8 cellular contexts compared by ENCODE assay signal in the genomic region with DNA sequence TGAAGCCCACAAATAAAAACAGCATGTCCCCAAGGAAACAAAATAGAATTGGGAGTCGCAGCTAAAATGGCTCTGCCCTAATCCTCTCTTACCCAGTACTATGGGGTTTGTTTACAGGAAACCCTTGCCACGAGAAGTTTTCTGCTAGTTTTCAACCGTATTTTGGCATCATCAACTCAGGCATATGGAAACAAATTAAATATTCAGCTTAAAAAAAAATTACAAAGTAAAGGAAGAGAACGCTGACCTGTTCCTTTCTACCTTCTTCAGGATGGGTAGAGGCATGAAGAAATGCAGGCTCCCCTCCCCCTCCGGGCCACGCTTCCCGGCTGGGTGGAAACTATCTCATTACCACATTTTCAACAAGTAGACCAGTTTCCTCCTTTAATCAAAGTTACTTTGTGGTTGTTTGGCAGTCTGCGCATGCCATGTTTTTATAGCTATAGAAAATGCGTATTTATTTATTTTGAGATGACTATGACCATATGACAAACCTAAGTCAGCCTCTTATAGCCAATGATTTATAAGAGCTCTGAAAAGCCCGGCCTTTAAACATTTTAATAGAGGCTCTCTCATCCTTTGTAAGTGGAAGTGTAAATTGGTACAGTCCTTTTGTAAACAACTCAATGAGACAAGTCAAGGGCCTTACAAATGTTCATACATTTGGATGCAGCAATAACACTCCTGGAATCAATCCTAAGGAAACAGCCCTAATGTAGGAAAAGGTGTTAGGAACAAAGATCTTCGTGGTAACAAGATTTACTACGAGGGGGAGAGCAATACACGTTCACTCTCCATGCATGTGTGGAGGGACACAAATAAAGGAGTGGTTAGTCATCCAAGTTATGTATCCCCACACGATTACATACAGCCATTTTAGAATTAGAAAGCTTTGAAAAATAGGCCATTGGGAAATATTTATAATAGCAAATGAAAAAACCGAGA. TPM values are rescaled to one million over a fixed set of nuclear protein-coding genes. Genes with fewer than 3 reads are reported as not detected.
DNase-seq lines count a peak whose midpoint lies in the region; ATAC-seq and TF ChIP-seq lines count a peak whose summit lies in the region.

No MANE protein-coding gene starts in this region.

- peak overlapping the region; percentile 67 for H3K4me3 ChIP-seq in OCI-LY7 (ENCODE audit: low read depth, low read length, poor library complexity, severe bottlenecking)
- peak overlapping the region; percentile 3 for H3K4me3 ChIP-seq in iPS-18a (ENCODE audit: low read length)

- H3K27ac ChIP-seq in OCI-LY7 (ENCODE audit: low read depth, low read length, poor library complexity, severe bottlenecking) (peak overlapping the region; percentile 83), iPS-18a (ENCODE audit: low read length) (peak overlapping the region; percentile 61)

- peaks cover 6% of the 10 kb centered on the region for H3K36me3 Mint-ChIP-seq in activated T-helper 1 cell treated with anti-CD3 and anti-CD28 coated beads, Interleukin-12 subunit alpha, Interleukin-12 subunit beta, Interleukin-2, Interleukin-4 antibody, amounts not matched to agents 30 ng/mL and 10 ng/mL and 1 ng/mL, durations not matched to agents 14 hours and 24 hours and 36 hours (ENCODE audit: low read depth)

- no peaks in the 10 kb centered on the region for H3K9me2 ChIP-seq in OCI-LY7 (ENCODE audit: insufficient read depth, low read length)

- TSS peak; percentile 95 for BruUV-seq in OCI-LY7 (replicated peaks; lab: Mats Ljungman, UMichigan)

- DNase-seq in DMS153 treated with DMSO at 0.1 percent for 48 hours (lab: John Stamatoyannopoulos, UW; ENCODE audit: unreplicated experiment) (peak; percentile 89), OCI-LY7 (ENCODE audit: low spot score) (peak; percentile 82), GM03348 (ENCODE audit: low spot score) (no peak), NCI-H146 treated with DMSO at 0.1 percent for 48 hours (lab: John Stamatoyannopoulos, UW; ENCODE audit: unreplicated experiment) (no peak)
- DNase-seq in activated T-helper 1 cell treated with anti-CD3 and anti-CD28 coated beads, Interleukin-12 subunit alpha, Interleukin-12 subunit beta, Interleukin-2, Interleukin-4 antibody, amounts not matched to agents 30 ng/mL and 10 ng/mL and 1 ng/mL, durations not matched to agents 14 hours and 24 hours and 36 hours (ENCODE audit: low spot score), result peak; percentile 68
- peak; percentile 52 for DNase-seq in stimulated activated CD4-positive, alpha-beta T cell treated with anti-CD3 and anti-CD28 coated beads, Interleukin-2, amount 100 ng/mL, for 4 hours (ENCODE audit: low read depth)

- H3K4me2 ChIP-seq in OCI-LY7 (ENCODE audit: low read length), result peak overlapping the region; percentile 75

- H3K4me3 Mint-ChIP-seq in activated T-helper 1 cell treated with anti-CD3 and anti-CD28 coated beads, Interleukin-12 subunit alpha, Interleukin-12 subunit beta, Interleukin-2, Interleukin-4 antibody, amounts not matched to agents 30 ng/mL and 10 ng/mL and 1 ng/mL, durations not matched to agents 14 hours and 24 hours and 36 hours, result peak overlapping the region; percentile 85

- H4K20me1 ChIP-seq in OCI-LY7 (ENCODE audit: insufficient read depth, low read length), result no peaks in the 10 kb centered on the region

- H3K4me1 Mint-ChIP-seq in activated T-helper 1 cell treated with anti-CD3 and anti-CD28 coated beads, Interleukin-12 subunit alpha, Interleukin-12 subunit beta, Interleukin-2, Interleukin-4 antibody, amounts not matched to agents 30 ng/mL and 10 ng/mL and 1 ng/mL, durations not matched to agents 14 hours and 24 hours and 36 hours (ENCODE audit: low read depth), result peaks cover 30% of the 10 kb centered on the region

- POLR2A ChIA-PET in OCI-LY7 (lab: Charles Lee), result interaction anchor here (0.5 to 3.2 kb wide), 25 partner anchors 7 to 325 kb away, joined by 3 to 50 read pairs (median 4); a partner anchor contains a TSS

- H3K27ac Mint-ChIP-seq in activated T-helper 1 cell treated with anti-CD3 and anti-CD28 coated beads, Interleukin-12 subunit alpha, Interleukin-12 subunit beta, Interleukin-2, Interleukin-4 antibody, amounts not matched to agents 30 ng/mL and 10 ng/mL and 1 ng/mL, durations not matched to agents 14 hours and 24 hours and 36 hours, result peak overlapping the region; percentile 94

- no peaks in the 10 kb centered on the region for H3K36me3 ChIP-seq in OCI-LY7 (ENCODE audit: insufficient read depth, low read length)
- H3K36me3 ChIP-seq in iPS-18a (ENCODE audit: control insufficient read depth, low read depth, low read length), result no peaks in the 10 kb centered on the region

- TF ChIP-seq CTCF in OCI-LY7 (conservative IDR thresholded peaks at IDR 0.05; ENCODE audit: low read length), result no peak

- H3K9me3 ChIP-seq in OCI-LY7 (ENCODE audit: low read length) (no peaks in the 10 kb centered on the region), iPS-18a (ENCODE audit: control insufficient read depth, low read depth, low read length) (no peaks in the 10 kb centered on the region)

- ATAC-seq in HG03175 (IDR thresholded peaks at IDR 0.05; ENCODE audit: unreplicated experiment), result peak; percentile 59

- no peaks in the 10 kb centered on the region for H3K9me3 Mint-ChIP-seq in activated T-helper 1 cell treated with anti-CD3 and anti-CD28 coated beads, Interleukin-12 subunit alpha, Interleukin-12 subunit beta, Interleukin-2, Interleukin-4 antibody, amounts not matched to agents 30 ng/mL and 10 ng/mL and 1 ng/mL, durations not matched to agents 14 hours and 24 hours and 36 hours

- peak overlapping the region; percentile 92 for H2AFZ ChIP-seq in OCI-LY7 (ENCODE audit: low read length)

- H3K9ac ChIP-seq in iPS-18a (ENCODE audit: low read length), result peak overlapping the region; percentile 24

- H3K27me3 Mint-ChIP-seq in activated T-helper 1 cell treated with anti-CD3 and anti-CD28 coated beads, Interleukin-12 subunit alpha, Interleukin-12 subunit beta, Interleukin-2, Interleukin-4 antibody, amounts not matched to agents 30 ng/mL and 10 ng/mL and 1 ng/mL, durations not matched to agents 14 hours and 24 hours and 36 hours (ENCODE audit: insufficient read depth), result no peaks in the 10 kb centered on the region

- intact Hi-C loops in OCI-LY7 (cut with micrococcal nuclease; ENCODE audit: unreplicated experiment), result no loop called here
- intact Hi-C loops in activated T-helper 1 cell treated with anti-CD3 and anti-CD28 coated beads, Interleukin-12 subunit alpha, Interleukin-12 subunit beta, Interleukin-2, Interleukin-4 antibody, amounts not matched to agents 30 ng/mL and 10 ng/mL and 1 ng/mL, durations not matched to agents 14 hours and 24 hours and 36 hours (cut with micrococcal nuclease), result loop anchor here (1.0 kb wide), 4 partner anchors 12 to 99 kb away; no protein-coding TSS in a partner anchor

- peaks cover 6% of the 10 kb centered on the region; the same call in 1 of the 2 replicates for H3K79me2 ChIP-seq in OCI-LY7 (ENCODE audit: insufficient read depth, low read depth, low read length)

- CTCF ChIA-PET in OCI-LY7 (lab: Charles Lee; ENCODE audit: unreplicated experiment), result interaction anchor here (0.8 to 2.3 kb wide), 2 partner anchors 12 to 330 kb away, joined by 3 to 7 read pairs; no protein-coding TSS in a partner anchor

- no peaks in the 10 kb centered on the region for H3K27me3 ChIP-seq in iPS-18a (ENCODE audit: control insufficient read depth, insufficient read depth, low read length)

- H3K4me1 ChIP-seq in OCI-LY7 (ENCODE audit: insufficient read depth, low read length, poor library complexity, severe bottlenecking) (peaks cover 51% of the 10 kb centered on the region), iPS-18a (ENCODE audit: control insufficient read depth, low read depth, low read length) (peaks cover 30% of the 10 kb centered on the region)

RNA-seq across cellular contexts. Expression of a gene that starts 16.1 kb away (rescaled TPM):
- 35.1 and 39.7 TPM in 2 replicates for total RNA-seq in OCI-LY7 (2014; rRNA removed; shearing (Covaris generic))
- total RNA-seq in OCI-LY7 (2022), result 68.4 and 77.0 TPM in 2 replicates
- total RNA-seq in activated T-helper 1 cell treated with anti-CD3 and anti-CD28 coated beads, Interleukin-12 subunit alpha, Interleukin-12 subunit beta, Interleukin-2, Interleukin-4 antibody, amounts not matched to agents 30 ng/mL and 10 ng/mL and 1 ng/mL, durations not matched to agents 14 hours and 24 hours and 36 hours, result 57.5 and 64.5 TPM in 2 replicates

Comparison
In these comparisons a context has a peak if more than half of its experiments do, and no peak if none do; other contexts are left out.
1. DNase-seq: peak in DMS153 treated with DMSO at 0.1 percent for 48 hours (single experiment), OCI-LY7 (single experiment), activated T-helper 1 cell treated with anti-CD3 and anti-CD28 coated beads, Interleukin-12 subunit alpha, Interleukin-12 subunit beta, Interleukin-2, Interleukin-4 antibody, amounts not matched to agents 30 ng/mL and 10 ng/mL and 1 ng/mL, durations not matched to agents 14 hours and 24 hours and 36 hours (single experiment) and stimulated activated CD4-positive, alpha-beta T cell treated with anti-CD3 and anti-CD28 coated beads, Interleukin-2, amount 100 ng/mL, for 4 hours (single experiment); none in GM03348 (single experiment) and NCI-H146 treated with DMSO at 0.1 percent for 48 hours (single experiment).